8 cellular contexts compared by ENCODE assay signal in the genomic region with DNA sequence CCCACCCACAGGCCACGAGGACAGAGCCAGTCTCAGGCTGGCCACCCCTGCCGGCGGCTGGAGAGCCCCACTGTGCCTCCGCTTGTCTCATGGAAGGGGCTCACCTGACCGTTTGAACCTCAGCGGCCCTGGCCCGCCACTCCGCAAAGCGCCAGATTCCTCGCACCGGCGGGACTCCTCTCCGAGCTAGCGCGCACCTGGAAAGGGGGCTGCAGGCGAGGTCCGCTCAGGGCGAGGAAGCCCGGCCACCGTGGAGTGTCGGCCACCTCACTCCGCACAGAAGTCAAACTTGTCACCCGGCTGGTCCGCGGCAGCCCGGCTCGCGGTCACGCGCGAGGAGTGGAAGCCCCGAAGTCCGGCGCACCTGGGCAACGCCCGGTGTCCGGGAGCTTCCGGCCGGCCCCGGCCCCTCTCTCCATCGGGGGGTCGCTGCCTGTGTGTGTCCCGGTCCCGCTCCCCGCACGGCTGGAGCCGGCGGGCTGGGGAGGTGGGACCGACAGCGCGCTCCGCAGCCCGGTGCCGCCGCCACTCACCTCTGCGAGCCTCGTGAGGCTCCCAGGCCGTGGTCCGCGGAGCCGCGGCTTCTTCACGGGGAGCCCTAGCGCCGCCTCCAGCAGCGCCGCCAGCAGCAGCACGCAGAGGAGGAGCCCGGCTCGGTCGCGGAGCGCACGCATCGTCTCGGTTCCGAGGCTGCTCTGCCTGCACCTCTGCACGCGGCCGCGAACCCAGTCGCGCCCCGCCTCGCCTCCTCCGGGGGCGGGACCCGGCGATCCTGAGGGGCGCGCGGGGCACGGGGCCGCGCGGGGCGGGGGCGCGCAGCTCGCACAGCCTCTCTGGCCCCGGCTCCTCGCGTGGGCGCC. TPM values are rescaled to one million over a fixed set of nuclear protein-coding genes. Genes with fewer than 3 reads are reported as not detected.
DNase-seq lines count a peak whose midpoint lies in the region; ATAC-seq and TF ChIP-seq lines count a peak whose summit lies in the region.

TSS of gene ISM2 (minus strand) at position 697 of the 860 bp plus-strand sequence. CDS start at position 674, 23 bp downstream.

- intact Hi-C loops in esophagus squamous epithelium (cut with DNase I), result no loop called here
- intact Hi-C loops in natural killer cell (cut with micrococcal nuclease), result no loop called here
- intact Hi-C loops in testis (cut with DNase I; ENCODE audit: low total_unique reads), result no loop called here

- no peaks in the 10 kb centered on the region for H3K9me2 ChIP-seq in GM23338 (ENCODE audit: insufficient read depth)

- WGBS in esophagus squamous epithelium, 2 donors, result no CpG with 5 or more reads among the region's 104 CpGs
- WGBS in testis, 2 donors, result 10 to 13% methylated on average over 10 to 25 of the region's 104 CpGs

- TF ChIP-seq POLR2A in esophagus squamous epithelium (IDR thresholded peaks at IDR 0.05), result no peak
- no peak for TF ChIP-seq POLR2A in testis (IDR thresholded peaks at IDR 0.05)

- peak within 1 kb of the TSS; percentile 85 for H3K4me2 ChIP-seq in GM23338

- no peaks in the 10 kb centered on the region for H4K20me1 ChIP-seq in GM23338 (replicated peaks; ENCODE audit: insufficient read depth)

- no peak within 1 kb of the TSS for H3K27ac ChIP-seq in GM23338 (ENCODE audit: low read depth)
- H3K27ac ChIP-seq in esophagus squamous epithelium, result no peak within 1 kb of the TSS
- no peak within 1 kb of the TSS for H3K27ac ChIP-seq in testis

- H3K27ac Mint-ChIP-seq in GM23338 (no peak within 1 kb of the TSS), natural killer cell (no peak within 1 kb of the TSS)

- H3K4me3 Mint-ChIP-seq in GM23338 (peak within 1 kb of the TSS; percentile 71), natural killer cell (peak within 1 kb of the TSS; percentile 78)

- peaks cover 5% of the 10 kb centered on the region; the same call in 2 of the 3 replicates for H3K9me3 Mint-ChIP-seq in GM23338
- peaks cover 0 to 2% of the 10 kb centered on the region in 2 donors for H3K9me3 Mint-ChIP-seq in natural killer cell

- H3K4me3 ChIP-seq in GM23338 (peak within 1 kb of the TSS; percentile 69), esophagus squamous epithelium (peak within 1 kb of the TSS; percentile 43 to 75 (median 55)), testis (peak within 1 kb of the TSS; percentile 55 to 70)

- peaks cover 53% of the 10 kb centered on the region for H3K27me3 ChIP-seq in GM23338 (ENCODE audit: insufficient read depth)
- H3K27me3 ChIP-seq in esophagus squamous epithelium, result peaks cover 0 to 42% (median 5%) of the 10 kb centered on the region in 4 donors
- H3K27me3 ChIP-seq in testis, result no peaks in the 10 kb centered on the region

- TF ChIP-seq CTCF in GM23338 (conservative IDR thresholded peaks at IDR 0.05; ENCODE audit: low read depth in 2 of 2) (no peak), esophagus squamous epithelium (IDR thresholded peaks at IDR 0.05) (no peak), natural killer cell (IDR thresholded peaks at IDR 0.05) (no peak), testis (IDR thresholded peaks at IDR 0.05) (no peak)

- H3K4me1 ChIP-seq in GM23338 (ENCODE audit: insufficient read depth), result 0 out of 2 replicates have a peak, but pooled peaks cover 5% of the 10 kb centered on the region
- peaks cover 6 to 21% (median 12%) of the 10 kb centered on the region in 3 donors for H3K4me1 ChIP-seq in esophagus squamous epithelium
- H3K4me1 ChIP-seq in testis, result peaks cover 15% of the 10 kb centered on the region

- DNase-seq in ELR (ENCODE audit: low read depth) (peak; percentile 54), GM23338 (ENCODE audit: low spot score) (peak; percentile 78), NCI-H146 treated with DMSO at 0.1 percent for 48 hours (lab: John Stamatoyannopoulos, UW; ENCODE audit: unreplicated experiment) (peak; percentile 7), esophagus squamous epithelium (lab: John Stamatoyannopoulos, UW) (no peak), natural killer cell (peak; percentile 34), testis (peak; percentile 64), H4 (ENCODE audit: low spot score) (no peak)
- DNase-seq in activated CD8-positive, alpha-beta memory T cell treated with anti-CD3 and anti-CD28 coated beads, Interleukin-2, amount 50 U/mL, for 4 hours, result peak; percentile 43

- peak within 1 kb of the TSS; percentile 97 for H2AFZ ChIP-seq in GM23338

- H3K27me3 Mint-ChIP-seq in GM23338 (ENCODE audit: insufficient read depth, low read depth, poor library complexity), result peaks cover 51% of the 10 kb centered on the region
- peaks cover 0 to 22% of the 10 kb centered on the region in 2 donors for H3K27me3 Mint-ChIP-seq in natural killer cell (ENCODE audit: low read depth in 2 of 2)

- no peaks in the 10 kb centered on the region for H3F3A ChIP-seq in GM23338 (replicated peaks; ENCODE audit: low read depth)

- no peaks in the 10 kb centered on the region for H3K79me2 ChIP-seq in GM23338 (replicated peaks; ENCODE audit: insufficient read depth)

- H3K36me3 Mint-ChIP-seq in GM23338 (ENCODE audit: low read depth) (peaks cover 3% of the 10 kb centered on the region; the same call in 1 of the 3 replicates), natural killer cell (no peaks in the 10 kb centered on the region)

- ATAC-seq in GM23338, result peak; percentile 85
- ATAC-seq in natural killer cell, result peak; percentile 86 to 92 (median 90)

- H3K4me1 Mint-ChIP-seq in GM23338 (peaks cover 5% of the 10 kb centered on the region; the same call in 2 of the 3 replicates), natural killer cell (peaks cover 0 to 10% of the 10 kb centered on the region in 2 donors)

- H3K9me3 ChIP-seq in esophagus squamous epithelium (no peaks in the 10 kb centered on the region), testis (no peaks in the 10 kb centered on the region)

- H3K36me3 ChIP-seq in GM23338 (ENCODE audit: insufficient read depth) (no peaks in the 10 kb centered on the region; the same call in 1 of the 2 replicates), esophagus squamous epithelium (no peaks in the 10 kb centered on the region), testis (ENCODE audit: low read depth, missing control alignments) (no peaks in the 10 kb centered on the region)

TF ChIP-seq in GM23338, 12 proteins besides CTCF, POLR2A, EP300 and RAD21:
- TF ChIP-seq EZH2 (IDR thresholded peaks at IDR 0.05; ENCODE audit: low read depth, unreplicated experiment) (peak; percentile 55), CREB1 (CRISPR knock-in tag; IDR thresholded peaks at IDR 0.05; ENCODE audit: low read depth) (no peak)

RNA-seq across cellular contexts. Expression of gene ISM2, which starts in this region (rescaled TPM):
- total RNA-seq in GM23338 (2014; rRNA removed; shearing (Covaris generic)), result 0.69 and 2.7 TPM in 2 replicates
- polyA plus RNA-seq in GM23338 (2016; fragmentation: Nextera tagmentation; extraction: Ambion mirVana) (0.45 and 1.3 TPM in 2 replicates), testis (ENCODE audit: insufficient read depth, low read depth, low replicate concordance) (4.4 TPM)
- total RNA-seq in esophagus squamous epithelium (1 to 10 TPM in 2 of 4 donors, not detected in 2; 1.6 to 1.7 TPM), natural killer cell (not detected), testis (10 to 100 TPM in 1 of 2 donors, 1 to 10 TPM in 1; 6.2 to 28.7 TPM)
- not detected in 2 replicates for total RNA-seq in H4 (2014; rRNA removed; shearing (Covaris generic))

Comparison
In these comparisons a context has a peak if more than half of its experiments do, and no peak if none do; other contexts are left out.
1. Peak in DNase-seq and ATAC-seq in natural killer cell; RNA of the gene not detected or under 1 TPM.
2. DNase-seq: peak in ELR (single experiment), GM23338 (single experiment), NCI-H146 treated with DMSO at 0.1 percent for 48 hours (single experiment), activated CD8-positive, alpha-beta memory T cell treated with anti-CD3 and anti-CD28 coated beads, Interleukin-2, amount 50 U/mL, for 4 hours (single experiment) and testis (single experiment); none in esophagus squamous epithelium (single experiment) and H4 (single experiment).
3. Peak in every context shown above with its lines, with median percentiles within 50 percentile points of each other: H3K4me3 ChIP-seq.